ENCODE assay signal across 19 cellular contexts in genomic region chr7:99626661-99627060, GRCh38. TPM values are rescaled to one million over a fixed set of nuclear protein-coding genes. Genes with fewer than 3 reads are reported as not detected.
DNase-seq lines count a peak whose midpoint lies in the region; ATAC-seq and TF ChIP-seq lines count a peak whose summit lies in the region.
"Had no signal": no experiment of that assay in that cellular context is flagged by ENCODE, and none has a peak within 500 bp of the region (broad histone marks: within the 10 kb centered on the region; RNA-seq: fewer than 3 reads in every experiment).

No MANE protein-coding gene starts in this region.

- no peaks in the 10 kb centered on the region for H3K9me3 ChIP-seq in CD8-positive, alpha-beta T cell (ENCODE audit: low read length)
- H3K9me3 ChIP-seq in esophagus muscularis mucosa (no peaks in the 10 kb centered on the region), MM.1S (replicated peaks; ENCODE audit: insufficient read depth, low read length) (no peaks in the 10 kb centered on the region)
- H3K9me3 ChIP-seq: SJSA1, transverse colon had no signal

- H2AFZ ChIP-seq in GM23338 (no peak overlapping the region), MM.1S (ENCODE audit: low read length) (no peak overlapping the region)

- H3K36me3 Mint-ChIP-seq in activated CD4-positive, alpha-beta T cell treated with anti-CD3 and anti-CD28 coated beads, Interleukin-2, amount 10 ng/mL, durations not matched to agents 7 days and 5 days (ENCODE audit: low read depth): peaks cover 81% of the 10 kb centered on the region
- peaks cover 90% of the 10 kb centered on the region for H3K36me3 Mint-ChIP-seq in CD8-positive, alpha-beta T cell
- H3K36me3 Mint-ChIP-seq in activated CD8-positive, alpha-beta T cell treated with anti-CD3 and anti-CD28 coated beads, Interleukin-2, amount 10 ng/mL, durations not matched to agents 7 days and 5 days (ENCODE audit: low read depth): peaks cover 90% of the 10 kb centered on the region
- H3K36me3 Mint-ChIP-seq in GM23338 (ENCODE audit: low read depth): peaks cover 91% of the 10 kb centered on the region

- H3F3A ChIP-seq in GM23338 (replicated peaks; ENCODE audit: low read depth): 0 out of 2 replicates have a peak, but pooled peaks cover 8% of the 10 kb centered on the region
- H3F3A ChIP-seq in MM.1S (ENCODE audit: insufficient read depth, low read length): no peaks in the 10 kb centered on the region

- TF ChIP-seq CTCF in CD8-positive, alpha-beta T cell (IDR thresholded peaks at IDR 0.05): no peak
- TF ChIP-seq CTCF in esophagus muscularis mucosa (IDR thresholded peaks at IDR 0.05) (no peak), GM23338 (conservative IDR thresholded peaks at IDR 0.05; ENCODE audit: low read depth in 2 of 2) (no peak), MM.1S (IDR thresholded peaks at IDR 0.05; ENCODE audit: low read length) (no peak)

- TF ChIP-seq EP300 in esophagus muscularis mucosa (IDR thresholded peaks at IDR 0.05): no peak

- no peaks in the 10 kb centered on the region for H3K27me3 Mint-ChIP-seq in activated CD4-positive, alpha-beta T cell treated with anti-CD3 and anti-CD28 coated beads, Interleukin-2, amount 10 ng/mL, durations not matched to agents 7 days and 5 days
- no peaks in the 10 kb centered on the region for H3K27me3 Mint-ChIP-seq in CD8-positive, alpha-beta T cell (ENCODE audit: low read depth)
- H3K27me3 Mint-ChIP-seq in activated CD8-positive, alpha-beta T cell treated with anti-CD3 and anti-CD28 coated beads, Interleukin-2, amount 10 ng/mL, durations not matched to agents 7 days and 5 days (ENCODE audit: low read depth): no peaks in the 10 kb centered on the region
- H3K27me3 Mint-ChIP-seq in GM23338 (ENCODE audit: insufficient read depth, low read depth, poor library complexity): peaks cover 15% of the 10 kb centered on the region
- H3K27me3 Mint-ChIP-seq: activated B cell treated with CpG ODN at 0.5 μM for 24 hours had no signal

- no peak overlapping the region for H3K27ac ChIP-seq in CD8-positive, alpha-beta T cell (ENCODE audit: low read depth, low read length)
- no peak overlapping the region for H3K27ac ChIP-seq in esophagus muscularis mucosa (replicated peaks in 1 of 4)
- no peak overlapping the region for H3K27ac ChIP-seq in GM23338 (ENCODE audit: low read depth)
- H3K27ac ChIP-seq in MM.1S (ENCODE audit: low read length): no peak overlapping the region
- H3K27ac ChIP-seq: SJSA1, transverse colon had no signal

- DNase-seq in activated CD4-positive, alpha-beta T cell treated with anti-CD3 and anti-CD28 coated beads, Interleukin-2, amount 10 ng/mL, durations not matched to agents 7 days and 5 days: no peak
- no peak for DNase-seq in activated CD4-positive, alpha-beta T cell treated with anti-CD3 and anti-CD28 coated beads, Interleukin-2, amount 50 U/mL, for 48 hours
- DNase-seq in CD8-positive, alpha-beta T cell: no peak
- no peak for DNase-seq in activated CD8-positive, alpha-beta T cell treated with anti-CD3 and anti-CD28 coated beads, Interleukin-2, amount 10 ng/mL, durations not matched to agents 7 days and 5 days
- DNase-seq in esophagus muscularis mucosa (ENCODE audit: extremely low spot score) (peak; percentile 3), GM23338 (ENCODE audit: low spot score) (no peak), MM.1S (no peak)
- DNase-seq: activated B cell treated with CpG ODN at 0.5 μM for 24 hours; amniotic stem cell; effector CD8-positive, alpha-beta T cell; H9; MV-4-11; NCI-H446; NCI-H774; occipital lobe; transverse colon had no signal

- WGBS in esophagus muscularis mucosa: 88% methylated on average over 1 of the region's 1 CpG

- no peaks in the 10 kb centered on the region for H3K27me3 ChIP-seq in CD8-positive, alpha-beta T cell (ENCODE audit: insufficient read depth, low read length)
- no peaks in the 10 kb centered on the region for H3K27me3 ChIP-seq in esophagus muscularis mucosa
- no peaks in the 10 kb centered on the region for H3K27me3 ChIP-seq in GM23338 (ENCODE audit: insufficient read depth)
- H3K27me3 ChIP-seq in MM.1S (replicated peaks; ENCODE audit: insufficient read depth, low read length): no peaks in the 10 kb centered on the region
- H3K27me3 ChIP-seq: transverse colon had no signal

- no peak overlapping the region for H3K4me3 Mint-ChIP-seq in activated CD4-positive, alpha-beta T cell treated with anti-CD3 and anti-CD28 coated beads, Interleukin-2, amount 10 ng/mL, durations not matched to agents 7 days and 5 days
- no peak overlapping the region for H3K4me3 Mint-ChIP-seq in CD8-positive, alpha-beta T cell
- no peak overlapping the region for H3K4me3 Mint-ChIP-seq in activated CD8-positive, alpha-beta T cell treated with anti-CD3 and anti-CD28 coated beads, Interleukin-2, amount 10 ng/mL, durations not matched to agents 7 days and 5 days
- H3K4me3 Mint-ChIP-seq in GM23338: no peak overlapping the region
- H3K4me3 Mint-ChIP-seq: activated B cell treated with CpG ODN at 0.5 μM for 24 hours, H9 had no signal

- no peak for ATAC-seq in CD8-positive, alpha-beta T cell
- no peak for ATAC-seq in activated CD8-positive, alpha-beta T cell treated with anti-CD3 and anti-CD28 coated beads, Interleukin-2, amount 10 ng/mL, durations not matched to agents 7 days and 5 days
- ATAC-seq in GM23338 (no peak), HG03095 (IDR thresholded peaks at IDR 0.05; ENCODE audit: unreplicated experiment) (no peak)

- intact Hi-C loops in CD8-positive, alpha-beta T cell (cut with DNase I, micrococcal nuclease): loop anchor here in 1 of 2 experiments (10.0 kb wide), 1 partner anchor 288 kb away; the partner anchor contains the start of gene TRIM4
- intact Hi-C loops in esophagus muscularis mucosa (cut with DNase I): no loop called here

- POLR2A ChIA-PET in activated CD4-positive, alpha-beta T cell treated with anti-CD3 and anti-CD28 coated beads, Interleukin-2, amount 10 ng/mL, durations not matched to agents 7 days and 5 days (lab: Charles Lee): no interaction called here
- POLR2A ChIA-PET in CD8-positive, alpha-beta T cell (lab: Charles Lee): interaction anchor here (0.8 kb wide), 1 partner anchor 10 kb away, joined by 3 read pairs; the partner anchor contains the start of gene ZSCAN25
- POLR2A ChIA-PET in activated CD8-positive, alpha-beta T cell treated with anti-CD3 and anti-CD28 coated beads, Interleukin-2, amount 10 ng/mL, durations not matched to agents 7 days and 5 days (lab: Charles Lee): interaction anchor here (1.4 kb wide), 1 partner anchor 10 kb away, joined by 5 read pairs; the partner anchor contains the start of gene ZSCAN25

- TF ChIP-seq POLR2A in esophagus muscularis mucosa (IDR thresholded peaks at IDR 0.05; ENCODE audit: low read depth): no peak

- H3K4me1 ChIP-seq in CD8-positive, alpha-beta T cell (ENCODE audit: insufficient read depth, low read length): peaks cover 36% of the 10 kb centered on the region
- H3K4me1 ChIP-seq in esophagus muscularis mucosa (no peaks in the 10 kb centered on the region), GM23338 (ENCODE audit: insufficient read depth) (peaks cover 13% of the 10 kb centered on the region), MM.1S (ENCODE audit: low read length) (no peaks in the 10 kb centered on the region)

- peaks cover 53% of the 10 kb centered on the region for H3K36me3 ChIP-seq in CD8-positive, alpha-beta T cell (ENCODE audit: insufficient read depth, low read length)
- peaks cover 54 to 100% (median 93%) of the 10 kb centered on the region in 4 donors for H3K36me3 ChIP-seq in esophagus muscularis mucosa
- peaks cover 22% of the 10 kb centered on the region for H3K36me3 ChIP-seq in GM23338 (ENCODE audit: insufficient read depth)
- peaks cover 9% of the 10 kb centered on the region for H3K36me3 ChIP-seq in MM.1S (replicated peaks; ENCODE audit: insufficient read depth, low read length)

- peak overlapping the region; percentile 63 for H3K27ac Mint-ChIP-seq in activated CD4-positive, alpha-beta T cell treated with anti-CD3 and anti-CD28 coated beads, Interleukin-2, amount 10 ng/mL, durations not matched to agents 7 days and 5 days
- H3K27ac Mint-ChIP-seq in CD8-positive, alpha-beta T cell: peak overlapping the region; percentile 99
- H3K27ac Mint-ChIP-seq in activated CD8-positive, alpha-beta T cell treated with anti-CD3 and anti-CD28 coated beads, Interleukin-2, amount 10 ng/mL, durations not matched to agents 7 days and 5 days: peak overlapping the region; percentile 99
- H3K27ac Mint-ChIP-seq in GM23338: no peak overlapping the region
- H3K27ac Mint-ChIP-seq: activated B cell treated with CpG ODN at 0.5 μM for 24 hours, H9 had no signal

- peaks cover 57% of the 10 kb centered on the region for H3K4me1 Mint-ChIP-seq in activated CD4-positive, alpha-beta T cell treated with anti-CD3 and anti-CD28 coated beads, Interleukin-2, amount 10 ng/mL, durations not matched to agents 7 days and 5 days
- peaks cover 59% of the 10 kb centered on the region for H3K4me1 Mint-ChIP-seq in CD8-positive, alpha-beta T cell (ENCODE audit: low read depth)
- peaks cover 60% of the 10 kb centered on the region for H3K4me1 Mint-ChIP-seq in activated CD8-positive, alpha-beta T cell treated with anti-CD3 and anti-CD28 coated beads, Interleukin-2, amount 10 ng/mL, durations not matched to agents 7 days and 5 days (ENCODE audit: low read depth)
- peaks cover 35% of the 10 kb centered on the region for H3K4me1 Mint-ChIP-seq in GM23338
- H3K4me1 Mint-ChIP-seq: activated B cell treated with CpG ODN at 0.5 μM for 24 hours had no signal

- peaks cover 23% of the 10 kb centered on the region for H4K20me1 ChIP-seq in GM23338 (replicated peaks; ENCODE audit: insufficient read depth)
- no peaks in the 10 kb centered on the region for H4K20me1 ChIP-seq in MM.1S (ENCODE audit: insufficient read depth, low read length)

- no peaks in the 10 kb centered on the region for H3K79me2 ChIP-seq in GM23338 (replicated peaks; ENCODE audit: insufficient read depth)
- H3K79me2 ChIP-seq in MM.1S (ENCODE audit: low read length): peaks cover 5% of the 10 kb centered on the region; the same call in 1 of the 2 replicates

- H3K9me2 ChIP-seq in GM23338 (ENCODE audit: insufficient read depth) (no peaks in the 10 kb centered on the region), MM.1S (replicated peaks; ENCODE audit: insufficient read depth, low read length) (no peaks in the 10 kb centered on the region)

- CTCF ChIA-PET in activated CD4-positive, alpha-beta T cell treated with anti-CD3 and anti-CD28 coated beads, Interleukin-2, amount 10 ng/mL, durations not matched to agents 7 days and 5 days (lab: Charles Lee): interaction anchor here (1.4 kb wide), 1 partner anchor 10 kb away, joined by 3 read pairs; the partner anchor contains the start of gene ZSCAN25
- CTCF ChIA-PET in CD8-positive, alpha-beta T cell (lab: Charles Lee): no interaction called here
- CTCF ChIA-PET in activated CD8-positive, alpha-beta T cell treated with anti-CD3 and anti-CD28 coated beads, Interleukin-2, amount 10 ng/mL, durations not matched to agents 7 days and 5 days (lab: Charles Lee): no interaction called here

- H3K9ac ChIP-seq in MM.1S (ENCODE audit: low read length): no peak overlapping the region

- no peak overlapping the region for H3K4me3 ChIP-seq in CD8-positive, alpha-beta T cell (ENCODE audit: low read depth, low read length)
- H3K4me3 ChIP-seq in esophagus muscularis mucosa (no peak overlapping the region), GM23338 (no peak overlapping the region), MM.1S (ENCODE audit: low read length) (no peak overlapping the region)
- H3K4me3 ChIP-seq: SJSA1, transverse colon had no signal

- no peaks in the 10 kb centered on the region for H3K9me3 Mint-ChIP-seq in activated CD4-positive, alpha-beta T cell treated with anti-CD3 and anti-CD28 coated beads, Interleukin-2, amount 10 ng/mL, durations not matched to agents 7 days and 5 days
- no peaks in the 10 kb centered on the region for H3K9me3 Mint-ChIP-seq in CD8-positive, alpha-beta T cell
- no peaks in the 10 kb centered on the region for H3K9me3 Mint-ChIP-seq in activated CD8-positive, alpha-beta T cell treated with anti-CD3 and anti-CD28 coated beads, Interleukin-2, amount 10 ng/mL, durations not matched to agents 7 days and 5 days (ENCODE audit: insufficient read depth)
- H3K9me3 Mint-ChIP-seq in GM23338: no peaks in the 10 kb centered on the region
- H3K9me3 Mint-ChIP-seq: activated B cell treated with CpG ODN at 0.5 μM for 24 hours, H9 had no signal

- H3K4me2 ChIP-seq in GM23338 (no peak overlapping the region), MM.1S (ENCODE audit: low read depth, low read length) (no peak overlapping the region)

RNA-seq across cellular contexts. Expression of gene ZSCAN25, which starts 9.9 kb away (rescaled TPM):
- 10 to 100 TPM; 28.5 to 31.1 TPM for total RNA-seq in activated CD4-positive, alpha-beta T cell treated with anti-CD3 and anti-CD28 coated beads, Interleukin-2, amount 10 ng/mL, durations not matched to agents 7 days and 5 days
- total RNA-seq in CD8-positive, alpha-beta T cell: 10 to 100 TPM; 54.1 to 54.7 TPM
- 10 to 100 TPM; 34.8 to 36.3 TPM for total RNA-seq in activated CD8-positive, alpha-beta T cell treated with anti-CD3 and anti-CD28 coated beads, Interleukin-2, amount 10 ng/mL, durations not matched to agents 7 days and 5 days
- 10 to 100 TPM; 12.1 to 17.1 (median 14.2) TPM for total RNA-seq in esophagus muscularis mucosa
- 10.0 and 17.5 TPM in 2 replicates for total RNA-seq in GM23338 (2014; rRNA removed; shearing (Covaris generic))
- polyA plus RNA-seq in GM23338 (2016; fragmentation: Nextera tagmentation; extraction: Ambion mirVana): 4.8 and 5.8 TPM in 2 replicates

RNA-seq across cellular contexts. Expression of gene TMEM225B, which starts 28.6 kb away (rescaled TPM):
- total RNA-seq in activated CD4-positive, alpha-beta T cell treated with anti-CD3 and anti-CD28 coated beads, Interleukin-2, amount 10 ng/mL, durations not matched to agents 7 days and 5 days: 1 to 10 TPM; 1.2 to 1.3 TPM
- 1 to 10 TPM in 1 of 2 experiments, under 1 TPM in 1; 0.94 to 2.1 TPM for total RNA-seq in CD8-positive, alpha-beta T cell
- 1 to 10 TPM; 1.2 to 1.4 TPM for total RNA-seq in activated CD8-positive, alpha-beta T cell treated with anti-CD3 and anti-CD28 coated beads, Interleukin-2, amount 10 ng/mL, durations not matched to agents 7 days and 5 days
- total RNA-seq in esophagus muscularis mucosa: under 1 TPM in 2 of 4 donors, not detected in 2; 0.32 to 0.57 TPM
- not detected in 2 replicates for total RNA-seq in GM23338 (2014; rRNA removed; shearing (Covaris generic))
- polyA plus RNA-seq in GM23338 (2016; fragmentation: Nextera tagmentation; extraction: Ambion mirVana): 0.45 and 0.50 TPM in 2 replicates
- total RNA-seq: A172, H9, occipital lobe had no signal

RNA-seq across cellular contexts. Expression of gene CYP3A5, which starts 53.1 kb away (rescaled TPM):
- total RNA-seq in activated CD4-positive, alpha-beta T cell treated with anti-CD3 and anti-CD28 coated beads, Interleukin-2, amount 10 ng/mL, durations not matched to agents 7 days and 5 days: not detected
- total RNA-seq in CD8-positive, alpha-beta T cell: not detected
- not detected for total RNA-seq in activated CD8-positive, alpha-beta T cell treated with anti-CD3 and anti-CD28 coated beads, Interleukin-2, amount 10 ng/mL, durations not matched to agents 7 days and 5 days
- total RNA-seq in esophagus muscularis mucosa: 1 to 10 TPM in 3 of 4 donors, under 1 TPM in 1; 0.91 to 4.6 (median 2.3) TPM
- total RNA-seq in GM23338 (2014; rRNA removed; shearing (Covaris generic)): not detected in 2 replicates
- 1.1 and 1.2 TPM in 2 replicates for polyA plus RNA-seq in GM23338 (2016; fragmentation: Nextera tagmentation; extraction: Ambion mirVana)
- total RNA-seq: activated B cell treated with CpG ODN at 0.5 μM for 24 hours, H9 had no signal
